Comparison of ENCODE assay signal across 26 cellular contexts in genomic region chr17:43992641-43993040, GRCh38. TPM values are rescaled to one million over a fixed set of nuclear protein-coding genes. Genes with fewer than 3 reads are reported as not detected.
A peak's percentile ranks its signal among the peaks of the same experiment; 100 is the strongest.
DNase-seq lines count a peak whose midpoint lies in the region; ATAC-seq, FAIRE-seq and TF ChIP-seq lines count a peak whose summit lies in the region.
"Had no signal": no experiment of that assay in that cellular context is flagged by ENCODE, and none has a peak within 500 bp of the region (broad histone marks: within the 10 kb centered on the region; RNA-seq: fewer than 3 reads in every experiment).

No MANE protein-coding gene starts in this region.

- BruUV-seq in K562 (replicated peaks; lab: Mats Ljungman, UMichigan), result no TSS peak

- H3K4me3 Mint-ChIP-seq in neural progenitor cell, result peak overlapping the region; percentile 35
- H3K4me3 Mint-ChIP-seq: CD4-positive, alpha-beta memory T cell; GM23338; H9 had no signal

- TF ChIP-seq CTCF in K562 (IDR thresholded peaks at IDR 0.05 in 2 of 3, conservative IDR thresholded peaks at IDR 0.05 in 1 of 3; ENCODE audit: insufficient read depth in 2 of 3, low read depth in 1 of 3, low read length in 3 of 3) (no peak), neural progenitor cell (IDR thresholded peaks at IDR 0.05) (no peak)

- H3K9ac ChIP-seq in K562 (ENCODE audit: insufficient read depth in 1 of 2, low read depth in 2 of 2, low read length in 2 of 2), result no peak overlapping the region
- H3K9ac ChIP-seq in neural progenitor cell, result no peak overlapping the region

- H3K79me2 ChIP-seq in K562 (ENCODE audit: control insufficient read depth, insufficient read depth, low read length), result no peaks in the 10 kb centered on the region
- no peaks in the 10 kb centered on the region for H3K79me2 ChIP-seq in neural progenitor cell (ENCODE audit: low read depth)

- H3K36me3 ChIP-seq in K562 (ENCODE audit: control insufficient read depth, insufficient read depth, low read length) (no peaks in the 10 kb centered on the region), neural progenitor cell (no peaks in the 10 kb centered on the region)

- peaks cover 10 to 16% of the 10 kb centered on the region in 2 experiments for H3K27me3 ChIP-seq in K562 (ENCODE audit: control insufficient read depth in 2 of 2, insufficient read depth in 2 of 2, low read length in 2 of 2)
- H3K27me3 ChIP-seq in neural progenitor cell, result peaks cover 20% of the 10 kb centered on the region

- peaks cover 6% of the 10 kb centered on the region; the same call in 1 of the 2 replicates for H4K20me1 ChIP-seq in K562 (replicated peaks; ENCODE audit: control insufficient read depth, insufficient read depth, low read length)
- H4K20me1 ChIP-seq in neural progenitor cell (ENCODE audit: low read depth), result no peaks in the 10 kb centered on the region

- TF ChIP-seq RAD21 in K562 (CRISPR knock-in tag; conservative IDR thresholded peaks at IDR 0.05 in 1 of 2, IDR thresholded peaks at IDR 0.05 in 1 of 2), result no peak

- no peaks in the 10 kb centered on the region for H3K9me3 Mint-ChIP-seq in neural progenitor cell
- H3K9me3 Mint-ChIP-seq: CD4-positive, alpha-beta memory T cell; GM23338; H9 had no signal

- H3K27ac ChIP-seq in K562 (ENCODE audit: extremely low read depth, low read depth, low read length), result no peak overlapping the region
- H3K27ac ChIP-seq in neural progenitor cell, result no peak overlapping the region
- H3K27ac ChIP-seq: A549 had no signal

- CTCF ChIA-PET in K562 (lab: Yijun Ruan, JAX; ENCODE audit: low intra/inter-chr PET ratio), result no interaction called here

- POLR2A ChIA-PET in K562 (lab: Yijun Ruan, JAX), result interaction anchor here (0.7 kb wide), 1 partner anchor 18 kb away, joined by 3 read pairs; no protein-coding TSS in a partner anchor

- DNase-seq in MV-4-11 (lab: John Stamatoyannopoulos, UW) (peak; percentile 21), SK-MEL-5 (ENCODE audit: low read depth, low spot score) (peak; percentile 57), K562 (ENCODE audit: extremely low read depth in 1 of 4, low spot score in 3 of 4) (no peak), neural progenitor cell (ENCODE audit: low spot score) (no peak), NCI-H446 treated with DMSO at 0.1 percent for 48 hours (lab: John Stamatoyannopoulos, UW) (no peak), AML-193 (lab: John Stamatoyannopoulos, UW) (no peak)
- DNase-seq in stimulated activated CD4-positive, alpha-beta T cell treated with anti-CD3 and anti-CD28 coated beads, Interleukin-4, amount 100 ng/mL, for 1 hour, result no peak
- DNase-seq: 8988T; ACHN; C1 segment of cervical spinal cord; Calu3; CD4-positive, alpha-beta memory T cell; COR-L47; DMS53; DMS79 treated with DMSO at 0.1 percent for 48 hours; GF-D8; H9 had no signal

- H3K27ac Mint-ChIP-seq in neural progenitor cell, result no peak overlapping the region
- H3K27ac Mint-ChIP-seq: CD4-positive, alpha-beta memory T cell; GM23338; H9 had no signal

- peaks cover 6% of the 10 kb centered on the region for H3K4me1 Mint-ChIP-seq in neural progenitor cell

- peaks cover 0 to 8% of the 10 kb centered on the region in 2 experiments; a peak in 2 of 5 replicates for H3K4me1 ChIP-seq in K562 (replicated peaks in 1 of 2; ENCODE audit: control insufficient read depth in 2 of 2, insufficient read depth in 2 of 2, low read length in 2 of 2)
- peaks cover 7% of the 10 kb centered on the region for H3K4me1 ChIP-seq in neural progenitor cell

- no peaks in the 10 kb centered on the region for H3K36me3 Mint-ChIP-seq in neural progenitor cell
- H3K36me3 Mint-ChIP-seq: CD4-positive, alpha-beta memory T cell had no signal

- in situ Hi-C loops in SK-MEL-5 (cut with HindIII; ENCODE audit: low pct_unique_long_range_greater_than_20kb, low sequenced_read_pairs), result no loop called here
- in situ Hi-C loops in K562 (cut with MboI), result loop anchor here (5.0 kb wide), 1 partner anchor 50 kb away; the partner anchor contains the start of gene PPY

- peaks cover 7% of the 10 kb centered on the region for H3F3A ChIP-seq in neural progenitor cell (ENCODE audit: low read depth)

- no peaks in the 10 kb centered on the region for H3K9me3 ChIP-seq in K562 (replicated peaks; ENCODE audit: control insufficient read depth, insufficient read depth, low read depth, low read length)
- no peaks in the 10 kb centered on the region for H3K9me3 ChIP-seq in neural progenitor cell (ENCODE audit: low read depth)
- H3K9me3 ChIP-seq: A549 had no signal

- no peak for FAIRE-seq in K562 (lab: Jason Lieb, UNC)
- FAIRE-seq: A549, GM12891, GM18507 had no signal

- H2AFZ ChIP-seq in K562 (ENCODE audit: low read depth, low read length), result no peak overlapping the region
- no peak overlapping the region for H2AFZ ChIP-seq in neural progenitor cell (replicated peaks)
- H2AFZ ChIP-seq: GM23338 had no signal

- TF ChIP-seq EP300 in K562 (IDR thresholded peaks at IDR 0.05; ENCODE audit: low read length), result no peak

- peak; percentile 45; the same call in 1 of the 3 replicates for ATAC-seq in K562
- ATAC-seq: A549, GM23338, HCT116 had no signal

- 39% methylated on average over 14 of the region's 14 CpGs for WGBS in K562 (ENCODE audit: insufficient coverage, low coverage, missing lambda C conversion rate)

- no peak for TF ChIP-seq POLR2A in K562 (conservative IDR thresholded peaks at IDR 0.05)

- no peaks in the 10 kb centered on the region for H3K9me1 ChIP-seq in K562 (ENCODE audit: control insufficient read depth, insufficient read depth, low read length)

- H3K4me2 ChIP-seq in K562 (ENCODE audit: insufficient read depth, low read length) (no peak overlapping the region), neural progenitor cell (no peak overlapping the region)
- H3K4me2 ChIP-seq: A549, GM23338 had no signal

- intact Hi-C loops in K562 (cut with micrococcal nuclease), result no loop called here

- H3K27me3 Mint-ChIP-seq in neural progenitor cell (ENCODE audit: insufficient read depth, low read depth), result peaks cover 4% of the 10 kb centered on the region

- no peak overlapping the region for H3K4me3 ChIP-seq in K562
- H3K4me3 ChIP-seq in neural progenitor cell, result no peak overlapping the region
- H3K4me3 ChIP-seq: A549, GM23338 had no signal

RNA-seq across cellular contexts. Expression of gene NAGS, which starts 11.8 kb away (rescaled TPM):
- total RNA-seq in SK-MEL-5 (2014; rRNA removed; shearing (Covaris generic)), result 0.96 and 1.8 TPM in 2 replicates
- polyA plus RNA-seq in SK-MEL-5 (2015; cell fraction: cytosol; rRNA removed), result 1.0 and 1.5 TPM in 2 replicates
- 0.09 and 1.9 TPM in 2 replicates for polyA plus RNA-seq in SK-MEL-5 (2015; cell fraction: nucleus; rRNA removed)
- not detected in 2 replicates for total RNA-seq in K562 (2011; cell fraction: chromatin; rRNA removed; ENCODE audit: low replicate concordance)
- total RNA-seq in K562 (2011; cell fraction: nucleolus; rRNA removed), result not detected in 2 replicates
- not detected in 2 replicates for total RNA-seq in K562 (2011; cell fraction: nucleoplasm; rRNA removed)
- total RNA-seq in K562 (2014; rRNA removed), result not detected in 2 replicates
- total RNA-seq in K562 (2014; rRNA removed; fragmentation: Illumina TruSeq; extraction: Trizol), result not detected in 2 replicates
- total RNA-seq in K562 (2015; rRNA removed; fragmentation: Illumina TruSeq; extraction: Trizol), result not detected in 2 replicates
- not detected in 2 replicates for total RNA-seq in K562 (2021)
- polyA plus RNA-seq in K562 (2011; rRNA removed), result 0.03 TPM in 1 of 2 replicates, not detected in the other
- 0.12 TPM in 1 of 2 replicates, not detected in the other for polyA plus RNA-seq in K562 (2011; cell fraction: cytosol; rRNA removed)
- polyA plus RNA-seq in K562 (2011; cell fraction: nucleus; rRNA removed), result not detected in 2 replicates
- 0.10 and 0.11 TPM in 2 replicates for polyA plus RNA-seq in K562 (2012)
- 0.10 TPM in 1 of 2 replicates, not detected in the other for polyA plus RNA-seq in K562 (2014; fragmentation: Illumina TruSeq; extraction: Trizol)
- polyA plus RNA-seq in K562 (2014; fragmentation: Nextera tagmentation; extraction: Ambion mirVana), result not detected
- 0.28 TPM in 1 of 2 replicates, not detected in the other for polyA plus RNA-seq in K562 (2014; rRNA removed)
- polyA minus RNA-seq in K562 (2011; rRNA and poly(A)+ RNA removed), result not detected in 2 replicates
- not detected in 2 replicates for polyA minus RNA-seq in K562 (2011; cell fraction: cytosol; rRNA and poly(A)+ RNA removed)
- not detected in 2 replicates for polyA minus RNA-seq in K562 (2011; cell fraction: nucleus; rRNA and poly(A)+ RNA removed)
- total RNA-seq in neural progenitor cell (ENCODE audit: low replicate concordance), result 1.8 and 2.2 TPM in 2 replicates

RNA-seq across cellular contexts. Expression of gene TMEM101, which starts 22.1 kb away (rescaled TPM):
- 72.6 and 77.1 TPM in 2 replicates for total RNA-seq in SK-MEL-5 (2014; rRNA removed; shearing (Covaris generic))
- polyA plus RNA-seq in SK-MEL-5 (2015; cell fraction: cytosol; rRNA removed), result 62.3 and 79.8 TPM in 2 replicates
- 35.3 and 37.4 TPM in 2 replicates for polyA plus RNA-seq in SK-MEL-5 (2015; cell fraction: nucleus; rRNA removed)
- 29.2 and 76.2 TPM in 2 replicates for total RNA-seq in K562 (2011; cell fraction: chromatin; rRNA removed; ENCODE audit: low replicate concordance)
- 97.2 and 110 TPM in 2 replicates for total RNA-seq in K562 (2011; cell fraction: nucleolus; rRNA removed)
- total RNA-seq in K562 (2011; cell fraction: nucleoplasm; rRNA removed), result 81.8 and 82.7 TPM in 2 replicates
- total RNA-seq in K562 (2014; rRNA removed) (42.8 and 45.1 TPM in 2 replicates), K562 (2014; rRNA removed; fragmentation: Illumina TruSeq; extraction: Trizol) (17.8 and 22.4 TPM in 2 replicates), K562 (2015; rRNA removed; fragmentation: Illumina TruSeq; extraction: Trizol) (27.2 and 30.8 TPM in 2 replicates), K562 (2021) (35.6 and 37.8 TPM in 2 replicates), neural progenitor cell (ENCODE audit: low replicate concordance) (33.8 and 55.9 TPM in 2 replicates)
- polyA plus RNA-seq in K562 (2011; rRNA removed) (35.4 and 49.7 TPM in 2 replicates), K562 (2014; fragmentation: Illumina TruSeq; extraction: Trizol) (21.2 and 31.4 TPM in 2 replicates), K562 (2014; fragmentation: Nextera tagmentation; extraction: Ambion mirVana) (100 to 1,000 TPM in 1 of 2 experiments, 10 to 100 TPM in 1; 79.4 to 110 TPM), K562 (2014; rRNA removed) (50.9 and 55.7 TPM in 2 replicates)
- polyA plus RNA-seq in K562 (2011; cell fraction: cytosol; rRNA removed), result 81.1 and 94.4 TPM in 2 replicates
- polyA plus RNA-seq in K562 (2011; cell fraction: nucleus; rRNA removed), result 33.4 and 33.8 TPM in 2 replicates
- 39.5 and 56.3 TPM in 2 replicates for polyA plus RNA-seq in K562 (2012)
- polyA minus RNA-seq in K562 (2011; rRNA and poly(A)+ RNA removed), result 34.9 and 37.8 TPM in 2 replicates
- polyA minus RNA-seq in K562 (2011; cell fraction: cytosol; rRNA and poly(A)+ RNA removed), result 18.9 and 27.4 TPM in 2 replicates
- 13.7 and 19.7 TPM in 2 replicates for polyA minus RNA-seq in K562 (2011; cell fraction: nucleus; rRNA and poly(A)+ RNA removed)

RNA-seq across cellular contexts. Expression of gene PYY, which starts 38.9 kb away (rescaled TPM):
- total RNA-seq in SK-MEL-5 (2014; rRNA removed; shearing (Covaris generic)), result not detected in 2 replicates
- polyA plus RNA-seq in SK-MEL-5 (2015; cell fraction: cytosol; rRNA removed), result not detected in 2 replicates
- not detected in 2 replicates for polyA plus RNA-seq in SK-MEL-5 (2015; cell fraction: nucleus; rRNA removed)
- not detected in 2 replicates for total RNA-seq in K562 (2011; cell fraction: chromatin; rRNA removed; ENCODE audit: low replicate concordance)
- not detected in 2 replicates for total RNA-seq in K562 (2011; cell fraction: nucleolus; rRNA removed)
- not detected in 2 replicates for total RNA-seq in K562 (2011; cell fraction: nucleoplasm; rRNA removed)
- total RNA-seq in K562 (2014; rRNA removed) (not detected in 2 replicates), K562 (2014; rRNA removed; fragmentation: Illumina TruSeq; extraction: Trizol) (not detected in 2 replicates), K562 (2015; rRNA removed; fragmentation: Illumina TruSeq; extraction: Trizol) (not detected in 2 replicates), K562 (2021) (not detected in 2 replicates), neural progenitor cell (ENCODE audit: low replicate concordance) (0.40 TPM in 1 of 2 replicates, not detected in the other)
- polyA plus RNA-seq in K562 (2011; rRNA removed) (0.09 TPM in 1 of 2 replicates, not detected in the other), K562 (2014; fragmentation: Illumina TruSeq; extraction: Trizol) (not detected in 2 replicates), K562 (2014; fragmentation: Nextera tagmentation; extraction: Ambion mirVana) (not detected), K562 (2014; rRNA removed) (not detected in 2 replicates)
- 0.27 TPM in 1 of 2 replicates, not detected in the other for polyA plus RNA-seq in K562 (2011; cell fraction: cytosol; rRNA removed)
- polyA plus RNA-seq in K562 (2011; cell fraction: nucleus; rRNA removed), result 0.17 and 0.24 TPM in 2 replicates
- not detected in 2 replicates for polyA plus RNA-seq in K562 (2012)
- not detected in 2 replicates for polyA minus RNA-seq in K562 (2011; rRNA and poly(A)+ RNA removed)
- polyA minus RNA-seq in K562 (2011; cell fraction: cytosol; rRNA and poly(A)+ RNA removed), result not detected in 2 replicates
- not detected in 2 replicates for polyA minus RNA-seq in K562 (2011; cell fraction: nucleus; rRNA and poly(A)+ RNA removed)
- total RNA-seq: Calu3; CD4-positive, alpha-beta memory T cell; Daoy; G401 had no signal
- polyA plus RNA-seq: A549; BJ; CD4-positive, alpha-beta memory T cell had no signal

RNA-seq across cellular contexts. Expression of gene PPY, which starts 50.4 kb away (rescaled TPM):
- 1.3 TPM in 1 of 2 replicates, not detected in the other for total RNA-seq in SK-MEL-5 (2014; rRNA removed; shearing (Covaris generic))
- polyA plus RNA-seq in SK-MEL-5 (2015; cell fraction: cytosol; rRNA removed), result not detected in 2 replicates
- polyA plus RNA-seq in SK-MEL-5 (2015; cell fraction: nucleus; rRNA removed), result not detected in 2 replicates
- not detected in 2 replicates for total RNA-seq in K562 (2011; cell fraction: chromatin; rRNA removed; ENCODE audit: low replicate concordance)
- total RNA-seq in K562 (2011; cell fraction: nucleolus; rRNA removed), result not detected in 2 replicates
- total RNA-seq in K562 (2011; cell fraction: nucleoplasm; rRNA removed), result not detected in 2 replicates
- total RNA-seq in K562 (2014; rRNA removed), result not detected in 2 replicates
- not detected in 2 replicates for total RNA-seq in K562 (2014; rRNA removed; fragmentation: Illumina TruSeq; extraction: Trizol)
- total RNA-seq in K562 (2015; rRNA removed; fragmentation: Illumina TruSeq; extraction: Trizol), result not detected in 2 replicates
- not detected in 2 replicates for total RNA-seq in K562 (2021)
- polyA plus RNA-seq in K562 (2011; rRNA removed), result not detected in 2 replicates
- polyA plus RNA-seq in K562 (2011; cell fraction: cytosol; rRNA removed), result not detected in 2 replicates
- not detected in 2 replicates for polyA plus RNA-seq in K562 (2011; cell fraction: nucleus; rRNA removed)
- not detected in 2 replicates for polyA plus RNA-seq in K562 (2012)
- polyA plus RNA-seq in K562 (2014; fragmentation: Illumina TruSeq; extraction: Trizol), result not detected in 2 replicates
- not detected for polyA plus RNA-seq in K562 (2014; fragmentation: Nextera tagmentation; extraction: Ambion mirVana)
- 1.9 TPM in 1 of 2 replicates, not detected in the other for polyA plus RNA-seq in K562 (2014; rRNA removed)
- not detected in 2 replicates for polyA minus RNA-seq in K562 (2011; rRNA and poly(A)+ RNA removed)
- not detected in 2 replicates for polyA minus RNA-seq in K562 (2011; cell fraction: cytosol; rRNA and poly(A)+ RNA removed)
- polyA minus RNA-seq in K562 (2011; cell fraction: nucleus; rRNA and poly(A)+ RNA removed), result not detected in 2 replicates
- not detected in 2 replicates for total RNA-seq in neural progenitor cell (ENCODE audit: low replicate concordance)
- total RNA-seq: Calu3; CD4-positive, alpha-beta memory T cell; Daoy; G401; GM23338; H4; H9 had no signal
- polyA plus RNA-seq: A549; BJ; CD4-positive, alpha-beta memory T cell had no signal

Comparison
In these comparisons a context has a peak if more than half of its experiments do, and no peak if none do; other contexts are left out.
1. DNase-seq: peak in MV-4-11 (single experiment) and SK-MEL-5 (single experiment); none in K562 (0 of 4), neural progenitor cell (single experiment), NCI-H446 treated with DMSO at 0.1 percent for 48 hours (single experiment), stimulated activated CD4-positive, alpha-beta T cell treated with anti-CD3 and anti-CD28 coated beads, Interleukin-4, amount 100 ng/mL, for 1 hour (single experiment) and AML-193 (0 of 2).